In genomic region chr12:53500776-53501614, GRCh38 we compare ENCODE assay signal across 8 cellular contexts. TPM values are rescaled to one million over a fixed set of nuclear protein-coding genes. Genes with fewer than 3 reads are reported as not detected.
DNase-seq lines count a peak whose midpoint lies in the region; ATAC-seq and TF ChIP-seq lines count a peak whose summit lies in the region.

Gene TARBP2 (plus strand): TSS chr12:53501283. CDS start chr12:53501409, 126 bp downstream.

- no peaks in the 10 kb centered on the region for H3K36me3 Mint-ChIP-seq in activated naive CD4-positive, alpha-beta T cell treated with anti-CD3 and anti-CD28 coated beads, Interleukin-2, amount 50 U/mL, for 24 hours

- no peak for TF ChIP-seq EP300 in suprapubic skin (IDR thresholded peaks at IDR 0.05)

- TF ChIP-seq CTCF in GM06990 (IDR thresholded peaks at IDR 0.05; ENCODE audit: insufficient read depth, low read length, poor library complexity, severe bottlenecking) = peak; percentile 1
- TF ChIP-seq CTCF in suprapubic skin (IDR thresholded peaks at IDR 0.05) = no peak

- peak within 1 kb of the TSS; percentile 91 for H3K4me3 Mint-ChIP-seq in activated naive CD4-positive, alpha-beta T cell treated with anti-CD3 and anti-CD28 coated beads, Interleukin-2, amount 50 U/mL, for 24 hours

- ATAC-seq in HG02588 (IDR thresholded peaks at IDR 0.05; ENCODE audit: unreplicated experiment) = peak; percentile 78
- ATAC-seq in SK-N-SH treated with all-trans-retinoic acid at 6 μM for 48 hours = peak; percentile 80

- H3K27me3 Mint-ChIP-seq in activated naive CD4-positive, alpha-beta T cell treated with anti-CD3 and anti-CD28 coated beads, Interleukin-2, amount 50 U/mL, for 24 hours = no peaks in the 10 kb centered on the region

- H3K9me3 Mint-ChIP-seq in activated naive CD4-positive, alpha-beta T cell treated with anti-CD3 and anti-CD28 coated beads, Interleukin-2, amount 50 U/mL, for 24 hours = no peaks in the 10 kb centered on the region

- peaks cover 77% of the 10 kb centered on the region for H3K4me1 ChIP-seq in suprapubic skin

- H3K27me3 ChIP-seq in GM06990 (replicated peaks; ENCODE audit: control insufficient read depth, insufficient read depth, low read length) (no peaks in the 10 kb centered on the region), suprapubic skin (no peaks in the 10 kb centered on the region)

- DNase-seq in GM06990 (ENCODE audit: extremely low read depth, insufficient read length) = peak; percentile 96
- DNase-seq in NCI-H1092 (lab: John Stamatoyannopoulos, UW) = peak; percentile 98
- peak; percentile 100 for DNase-seq in globus pallidus (ENCODE audit: low spot score)
- DNase-seq in nucleus accumbens (lab: John Stamatoyannopoulos, UW) = peak; percentile 91 to 100 (median 99)
- peak; percentile 99 to 100 for DNase-seq in suprapubic skin (ENCODE audit: low spot score in 2 of 2)

- H3K4me1 Mint-ChIP-seq in activated naive CD4-positive, alpha-beta T cell treated with anti-CD3 and anti-CD28 coated beads, Interleukin-2, amount 50 U/mL, for 24 hours = peaks cover 50% of the 10 kb centered on the region

- H3K27ac Mint-ChIP-seq in activated naive CD4-positive, alpha-beta T cell treated with anti-CD3 and anti-CD28 coated beads, Interleukin-2, amount 50 U/mL, for 24 hours = peak within 1 kb of the TSS; percentile 94

- under 1% methylated on average over 44 of the region's 74 CpGs for WGBS in suprapubic skin

- H3K9me3 ChIP-seq in suprapubic skin = no peaks in the 10 kb centered on the region

- H3K4me3 ChIP-seq in GM06990 (replicated peaks; ENCODE audit: low read depth, low read length) (peak within 1 kb of the TSS; percentile 85), suprapubic skin (peak within 1 kb of the TSS; percentile 72)

- H3K27ac ChIP-seq in suprapubic skin = peak within 1 kb of the TSS; percentile 99

- H3K36me3 ChIP-seq in GM06990 (ENCODE audit: control insufficient read depth, insufficient read depth, low read length) (peaks cover 9% of the 10 kb centered on the region), suprapubic skin (peaks cover 14% of the 10 kb centered on the region)

- TF ChIP-seq POLR2A in suprapubic skin (IDR thresholded peaks at IDR 0.05) = no peak

TF ChIP-seq in SK-N-SH treated with all-trans-retinoic acid at 6 μM for 48 hours, 23 proteins besides CTCF, POLR2A, EP300 and RAD21:
- TF ChIP-seq ZNF565 (CRISPR knock-in tag; conservative IDR thresholded peaks at IDR 0.05; ENCODE audit: low read depth) (no peak), OSR1 (CRISPR knock-in tag; IDR thresholded peaks at IDR 0.05) (no peak), ZNF8 (CRISPR knock-in tag; IDR thresholded peaks at IDR 0.05) (peak; percentile 61; the same call in 1 of the 2 replicates), ZFP30 (CRISPR knock-in tag; IDR thresholded peaks at IDR 0.05) (no peak), ARNTL (CRISPR knock-in tag; IDR thresholded peaks at IDR 0.05; ENCODE audit: borderline replicate concordance, low read depth) (no peak), ZNF70 (CRISPR knock-in tag; IDR thresholded peaks at IDR 0.05) (0 out of 2 replicates have a peak, but pooled peaks have one; percentile 8), SNAI2 (CRISPR knock-in tag; IDR thresholded peaks at IDR 0.05) (peak; percentile 46; the same call in 1 of the 2 replicates), ESRRG (CRISPR knock-in tag; IDR thresholded peaks at IDR 0.05) (no peak), PPARA (CRISPR knock-in tag; IDR thresholded peaks at IDR 0.05; ENCODE audit: borderline replicate concordance) (no peak), TSHZ2 (CRISPR knock-in tag; IDR thresholded peaks at IDR 0.05) (peak; percentile 56; the same call in 1 of the 2 replicates), TCF4 (CRISPR knock-in tag; IDR thresholded peaks at IDR 0.05; ENCODE audit: borderline replicate concordance) (no peak), CSRNP3 (CRISPR knock-in tag; IDR thresholded peaks at IDR 0.05) (no peak), GLIS3 (CRISPR knock-in tag; IDR thresholded peaks at IDR 0.05) (0 out of 2 replicates have a peak, but pooled peaks have one; percentile 44), ISL1 (CRISPR knock-in tag; IDR thresholded peaks at IDR 0.05) (0 out of 2 replicates have a peak, but pooled peaks have one; percentile 16), POU6F1 (CRISPR knock-in tag; IDR thresholded peaks at IDR 0.05; ENCODE audit: borderline replicate concordance, low read depth) (no peak; the same call in 1 of the 2 replicates), ZFP3 (CRISPR knock-in tag; IDR thresholded peaks at IDR 0.05) (peak; percentile 99), CSDC2 (CRISPR knock-in tag; IDR thresholded peaks at IDR 0.05) (no peak), BACH2 (CRISPR knock-in tag; IDR thresholded peaks at IDR 0.05; ENCODE audit: borderline replicate concordance) (no peak)
TF ChIP-seq in SK-N-SH treated with all-trans-retinoic acid at 6 μM for 48 hours: peak in this region for 7.

RNA-seq across cellular contexts. Expression of gene TARBP2, which starts in this region (rescaled TPM):
- total RNA-seq in suprapubic skin = 10 to 100 TPM; 25.5 to 42.0 (median 28.6) TPM

Comparison
In these comparisons a context has a peak if more than half of its experiments do, and no peak if none do; other contexts are left out.
1. Peak in every context shown above with its lines: DNase-seq, ATAC-seq, H3K4me3 ChIP-seq and H3K27ac ChIP-seq.